Comparison of ENCODE assay signal across 11 cellular contexts in the genomic region with DNA sequence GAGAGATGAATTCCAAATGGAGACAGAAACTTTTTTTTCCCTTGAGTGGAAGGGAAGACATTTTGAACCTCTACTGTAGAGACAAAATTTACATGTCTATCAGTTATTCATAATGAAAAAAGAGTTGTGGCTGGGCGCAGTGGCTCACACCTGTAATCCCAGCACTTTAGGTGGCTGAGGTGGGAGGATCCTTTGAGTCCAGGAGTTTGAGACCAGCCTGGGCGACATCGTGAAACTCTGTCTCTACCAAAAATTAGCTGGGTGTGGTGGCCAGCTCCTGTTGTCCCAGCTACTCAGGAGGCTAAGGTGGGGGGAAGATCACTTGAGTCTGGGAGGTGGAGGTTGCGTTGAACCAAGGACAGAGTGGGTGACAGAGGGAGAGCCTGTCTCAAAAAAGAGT. TPM values are rescaled to one million over a fixed set of nuclear protein-coding genes. Genes with fewer than 3 reads are reported as not detected.
DNase-seq lines count a peak whose midpoint lies in the region; ATAC-seq and TF ChIP-seq lines count a peak whose summit lies in the region.
"Had no signal": no experiment of that assay in that cellular context is flagged by ENCODE, and none has a peak within 500 bp of the region (broad histone marks: within the 10 kb centered on the region; RNA-seq: fewer than 3 reads in every experiment).

No MANE protein-coding gene starts in this region.

- peaks cover 70% of the 10 kb centered on the region for H3K4me1 ChIP-seq in CD4-positive, CD25-positive, alpha-beta regulatory T cell (ENCODE audit: control insufficient read depth, insufficient read depth, low read length, poor library complexity, severe bottlenecking)
- peaks cover 51% of the 10 kb centered on the region for H3K4me1 ChIP-seq in CD8-positive, alpha-beta memory T cell (ENCODE audit: insufficient read depth, low read length)
- H3K4me1 ChIP-seq in endodermal cell (ENCODE audit: control insufficient read depth, insufficient read depth, low read length), result peaks cover 3% of the 10 kb centered on the region

- no peak overlapping the region for H3K9ac ChIP-seq in endodermal cell (ENCODE audit: extremely low read depth, low read length, poor library complexity, severe bottlenecking)

- no peak for ATAC-seq in CD4-positive, CD25-positive, alpha-beta regulatory T cell (ENCODE audit: low read depth in 2 of 2)
- ATAC-seq in T-cell (replicated peaks in 1 of 4) (no peak), HG03469 (IDR thresholded peaks at IDR 0.05; ENCODE audit: unreplicated experiment) (no peak), GM18519 (IDR thresholded peaks at IDR 0.05; ENCODE audit: low FRiP score, unreplicated experiment) (no peak)
- ATAC-seq: heart left ventricle had no signal

- CTCF ChIA-PET in CD8-positive, alpha-beta memory T cell (lab: Charles Lee), result interaction anchor here (1.1 kb wide), 1 partner anchor 207 kb away, joined by 3 read pairs; no protein-coding TSS in a partner anchor
- CTCF ChIA-PET in T-cell (lab: Charles Lee), result interaction anchor here in 1 of 2 donors (0.9 kb wide), 1 partner anchor 12 kb away, joined by 4 read pairs; no protein-coding TSS in a partner anchor

- peak overlapping the region in 3 of 4 donors; percentile 72 to 91 (median 76) for H3K4me3 Mint-ChIP-seq in CD4-positive, CD25-positive, alpha-beta regulatory T cell
- H3K4me3 Mint-ChIP-seq in CD8-positive, alpha-beta memory T cell, result peak overlapping the region in 5 of 7 donors; percentile 61 to 74 (median 64)
- H3K4me3 Mint-ChIP-seq in T-cell (peak overlapping the region in 2 of 3 donors; percentile 39 to 59), endodermal cell (peak overlapping the region; percentile 25)

- 82 to 90% methylated on average over 3 to 4 of the region's 4 CpGs for WGBS in endodermal cell (ENCODE audit: insufficient coverage in 1 of 2, insufficient read length in 1 of 2), 2 experiments

- in situ Hi-C loops in GM13977 (cut with MboI; ENCODE audit: low pct_unique_long_range_greater_than_20kb, low sequenced_read_pairs, unreplicated experiment), result no loop called here

- H3K4me3 ChIP-seq in CD4-positive, CD25-positive, alpha-beta regulatory T cell (ENCODE audit: low read depth, low read length), result peak overlapping the region; percentile 99
- no peak overlapping the region for H3K4me3 ChIP-seq in CD8-positive, alpha-beta memory T cell (ENCODE audit: low read length)
- peak overlapping the region; percentile 97 for H3K4me3 ChIP-seq in endodermal cell (ENCODE audit: low read length)
- H3K4me3 ChIP-seq: heart left ventricle, MG63, SJSA1 had no signal

- no peaks in the 10 kb centered on the region for H3K9me3 Mint-ChIP-seq in CD4-positive, CD25-positive, alpha-beta regulatory T cell
- no peaks in the 10 kb centered on the region for H3K9me3 Mint-ChIP-seq in CD8-positive, alpha-beta memory T cell
- H3K9me3 Mint-ChIP-seq in T-cell, result no peaks in the 10 kb centered on the region
- no peaks in the 10 kb centered on the region for H3K9me3 Mint-ChIP-seq in endodermal cell

- no peaks in the 10 kb centered on the region for H3K27me3 ChIP-seq in CD4-positive, CD25-positive, alpha-beta regulatory T cell (ENCODE audit: control insufficient read depth, insufficient read depth, low read length)
- no peaks in the 10 kb centered on the region for H3K27me3 ChIP-seq in CD8-positive, alpha-beta memory T cell (ENCODE audit: insufficient read depth, low read length, poor library complexity, severe bottlenecking)
- no peaks in the 10 kb centered on the region for H3K27me3 ChIP-seq in endodermal cell (ENCODE audit: control insufficient read depth, insufficient read depth, low read length, poor library complexity, severe bottlenecking)
- H3K27me3 ChIP-seq: heart left ventricle, MG63, SJSA1 had no signal

- peaks cover 39 to 60% (median 56%) of the 10 kb centered on the region in 4 donors for H3K4me1 Mint-ChIP-seq in CD4-positive, CD25-positive, alpha-beta regulatory T cell
- H3K4me1 Mint-ChIP-seq in CD8-positive, alpha-beta memory T cell, result peaks cover 25 to 56% (median 27%) of the 10 kb centered on the region in 3 donors
- H3K4me1 Mint-ChIP-seq in T-cell (peaks cover 49 to 57% (median 55%) of the 10 kb centered on the region in 3 donors), endodermal cell (peaks cover 38% of the 10 kb centered on the region)

- peaks cover 10% of the 10 kb centered on the region for H3K36me3 Mint-ChIP-seq in CD4-positive, CD25-positive, alpha-beta regulatory T cell
- H3K36me3 Mint-ChIP-seq in CD8-positive, alpha-beta memory T cell, result peaks cover 0 to 22% (median 4%) of the 10 kb centered on the region in 3 donors
- H3K36me3 Mint-ChIP-seq in T-cell (peaks cover 14% of the 10 kb centered on the region), endodermal cell (ENCODE audit: low read depth) (peaks cover 3% of the 10 kb centered on the region)

- H3K36me3 ChIP-seq in CD4-positive, CD25-positive, alpha-beta regulatory T cell (ENCODE audit: control insufficient read depth, insufficient read depth, low read length), result peaks cover 8% of the 10 kb centered on the region
- H3K36me3 ChIP-seq in CD8-positive, alpha-beta memory T cell (ENCODE audit: insufficient read depth, low read length), result no peaks in the 10 kb centered on the region
- H3K36me3 ChIP-seq in endodermal cell (ENCODE audit: control insufficient read depth, insufficient read depth, low read length), result peaks cover 24% of the 10 kb centered on the region

- DNase-seq in CD4-positive, CD25-positive, alpha-beta regulatory T cell, result no peak
- DNase-seq in CD8-positive, alpha-beta memory T cell, result no peak
- no peak for DNase-seq in T-cell
- peak; percentile 45 for DNase-seq in endodermal cell
- no peak for DNase-seq in GM13977 (ENCODE audit: low spot score)
- DNase-seq: heart left ventricle, kidney glomerular epithelial cell, MG63 had no signal

- POLR2A ChIA-PET in CD8-positive, alpha-beta memory T cell (lab: Charles Lee), result no interaction called here
- POLR2A ChIA-PET in T-cell (lab: Charles Lee), result no interaction called here

- H3K27ac ChIP-seq in CD4-positive, CD25-positive, alpha-beta regulatory T cell (ENCODE audit: insufficient read depth, low read length, poor library complexity, severe bottlenecking), result peak overlapping the region; percentile 43
- no peak overlapping the region for H3K27ac ChIP-seq in CD8-positive, alpha-beta memory T cell (ENCODE audit: low read depth, low read length)
- no peak overlapping the region for H3K27ac ChIP-seq in endodermal cell (ENCODE audit: low read depth, low read length)
- H3K27ac ChIP-seq: heart left ventricle, SJSA1 had no signal

- peaks cover 4% of the 10 kb centered on the region for H3K27me3 Mint-ChIP-seq in CD4-positive, CD25-positive, alpha-beta regulatory T cell
- H3K27me3 Mint-ChIP-seq in CD8-positive, alpha-beta memory T cell, result no peaks in the 10 kb centered on the region
- H3K27me3 Mint-ChIP-seq in T-cell, result no peaks in the 10 kb centered on the region
- no peaks in the 10 kb centered on the region for H3K27me3 Mint-ChIP-seq in endodermal cell (ENCODE audit: insufficient read depth)

- no peak for TF ChIP-seq CTCF in endodermal cell (conservative IDR thresholded peaks at IDR 0.05)
- no peak for TF ChIP-seq CTCF in GM13977 (IDR thresholded peaks at IDR 0.05; ENCODE audit: extremely low read depth, insufficient read depth, missing control alignments)

- H3K9me3 ChIP-seq in CD4-positive, CD25-positive, alpha-beta regulatory T cell (ENCODE audit: control insufficient read depth in 2 of 2, low read length in 2 of 2), result no peaks in the 10 kb centered on the region
- H3K9me3 ChIP-seq in CD8-positive, alpha-beta memory T cell (ENCODE audit: low read length), result no peaks in the 10 kb centered on the region
- no peaks in the 10 kb centered on the region for H3K9me3 ChIP-seq in endodermal cell (ENCODE audit: control insufficient read depth, low read length)
- H3K9me3 ChIP-seq: heart left ventricle, MG63, SJSA1 had no signal

- H3K27ac Mint-ChIP-seq in CD4-positive, CD25-positive, alpha-beta regulatory T cell, result peak overlapping the region in 2 of 3 donors; percentile 57 to 85
- H3K27ac Mint-ChIP-seq in CD8-positive, alpha-beta memory T cell, result peak overlapping the region in 6 of 8 donors; percentile 39 to 85 (median 78)
- peak overlapping the region in 1 of 2 donors; percentile 74 for H3K27ac Mint-ChIP-seq in T-cell
- H3K27ac Mint-ChIP-seq in endodermal cell, result peak overlapping the region; percentile 35

RNA-seq across cellular contexts. Expression of a gene that starts 4.1 kb away (rescaled TPM):
- total RNA-seq in CD4-positive, CD25-positive, alpha-beta regulatory T cell, result 65.7 TPM
- 10 to 100 TPM; 23.7 to 30.8 (median 29.5) TPM for polyA plus RNA-seq in CD4-positive, CD25-positive, alpha-beta regulatory T cell
- 100 to 1,000 TPM; 188 to 190 TPM for total RNA-seq in CD8-positive, alpha-beta memory T cell
- 23.6 TPM for polyA plus RNA-seq in CD8-positive, alpha-beta memory T cell
- 10 to 100 TPM; 31.6 to 37.6 (median 35.7) TPM for total RNA-seq in T-cell
- 10 to 100 TPM; 29.2 to 39.2 TPM for total RNA-seq in endodermal cell
- polyA plus RNA-seq in endodermal cell (2013, experiment 1 of 2), result 37.4 TPM
- polyA plus RNA-seq in endodermal cell (2013, experiment 2 of 2), result 37.5 TPM

RNA-seq across cellular contexts. Expression of a gene that starts 53.4 kb away (rescaled TPM):
- 21.8 TPM for total RNA-seq in CD4-positive, CD25-positive, alpha-beta regulatory T cell
- polyA plus RNA-seq in CD4-positive, CD25-positive, alpha-beta regulatory T cell, result 100 to 1,000 TPM in 2 of 4 donors, 10 to 100 TPM in 2; 89.2 to 124 (median 104) TPM
- total RNA-seq in CD8-positive, alpha-beta memory T cell, result 10 to 100 TPM; 52.9 to 56.9 TPM
- polyA plus RNA-seq in CD8-positive, alpha-beta memory T cell, result 85.3 TPM
- total RNA-seq in T-cell (10 to 100 TPM; 20.6 to 32.1 (median 28.7) TPM), endodermal cell (10 to 100 TPM; 67.5 to 76.3 TPM)
- polyA plus RNA-seq in endodermal cell (2013, experiment 1 of 2), result 88.8 TPM
- 72.0 TPM for polyA plus RNA-seq in endodermal cell (2013, experiment 2 of 2)

Comparison
In these comparisons a context has a peak if more than half of its experiments do, and no peak if none do; other contexts are left out.
1. H3K4me3 Mint-ChIP-seq: peak in every context shown above with its lines; median percentile 76 in CD4-positive, CD25-positive, alpha-beta regulatory T cell; 64 in CD8-positive, alpha-beta memory T cell; 49 in T-cell; 25 in endodermal cell.